Comparison of ENCODE assay signal across 18 cellular contexts in genomic region chr6:111219785-111220184, GRCh38.
DNase-seq lines count a peak whose midpoint lies in the region; ATAC-seq and TF ChIP-seq lines count a peak whose summit lies in the region.
"Had no signal": no experiment of that assay in that cellular context is flagged by ENCODE, and none has a peak within 500 bp of the region (broad histone marks: within the 10 kb centered on the region; RNA-seq: fewer than 3 reads in every experiment).

No MANE protein-coding gene starts in this region.

- H4K20me1 ChIP-seq in Loucy (ENCODE audit: insufficient read depth, low read length, poor library complexity, severe bottlenecking), result no peaks in the 10 kb centered on the region
- H4K20me1 ChIP-seq: BLaER1 had no signal

- TF ChIP-seq POLR2A in erythroblast (IDR thresholded peaks at IDR 0.05; ENCODE audit: low read length), result no peak

- no peaks in the 10 kb centered on the region for H3K9me2 ChIP-seq in Loucy (replicated peaks; ENCODE audit: low read depth, low read length)

- no peaks in the 10 kb centered on the region for H3K79me2 ChIP-seq in Loucy (ENCODE audit: insufficient read depth, low read length)

- DNase-seq in Right ventricle myocardium inferior (ENCODE audit: missing footprints) (no peak), cardiac septum (ENCODE audit: low spot score) (no peak), left ventricle myocardium superior (no peak), erythroblast (lab: John Stamatoyannopoulos, UW) (no peak)
- DNase-seq: Caco-2; CD4-positive, CD25-positive, alpha-beta regulatory T cell; CD8-positive, alpha-beta T cell; DMS153; DND-41; GOT3; HFFc6 had no signal

- peaks cover 9% of the 10 kb centered on the region; the same call in 1 of the 2 replicates for H3K36me3 ChIP-seq in Loucy (ENCODE audit: insufficient read depth, low read length)
- H3K36me3 ChIP-seq in skeletal muscle tissue (ENCODE audit: control insufficient read depth in 3 of 3, insufficient read depth in 3 of 3, low read length in 3 of 3), result peaks cover 2 to 8% (median 5%) of the 10 kb centered on the region in 3 donors
- H3K36me3 ChIP-seq: BLaER1, HAP-1 had no signal

- H3F3A ChIP-seq in Loucy (ENCODE audit: low read depth), result no peaks in the 10 kb centered on the region

- H3K27me3 ChIP-seq in Loucy (ENCODE audit: insufficient read depth, low read length, poor library complexity, severe bottlenecking) (no peaks in the 10 kb centered on the region), skeletal muscle tissue (ENCODE audit: control insufficient read depth in 3 of 3, insufficient read depth in 3 of 3, low read length in 3 of 3) (no peaks in the 10 kb centered on the region)
- H3K27me3 ChIP-seq: BLaER1 had no signal

- H3K4me2 ChIP-seq in Loucy (ENCODE audit: low read depth, low read length, poor library complexity, severe bottlenecking), result peak overlapping the region; percentile 65
- H3K4me2 ChIP-seq: BLaER1 had no signal

- peak overlapping the region; percentile 55 for H3K9ac ChIP-seq in Loucy (ENCODE audit: low read depth, low read length, poor library complexity, severe bottlenecking)
- no peak overlapping the region for H3K9ac ChIP-seq in skeletal muscle tissue (ENCODE audit: low read depth in 1 of 3, low read length in 3 of 3)
- H3K9ac ChIP-seq: BLaER1 had no signal

- ATAC-seq in Right ventricle myocardium inferior, result peak; percentile 45
- ATAC-seq in left ventricle myocardium superior, result peak; percentile 62
- ATAC-seq in HG03432 (IDR thresholded peaks at IDR 0.05; ENCODE audit: unreplicated experiment), result no peak
- ATAC-seq: CD8-positive, alpha-beta T cell had no signal

- no peak overlapping the region for H2AFZ ChIP-seq in Loucy (ENCODE audit: low read length)

- H3K4me1 ChIP-seq in Loucy (ENCODE audit: insufficient read depth, low read length, poor library complexity, severe bottlenecking) (peaks cover 39% of the 10 kb centered on the region), skeletal muscle tissue (ENCODE audit: control insufficient read depth in 3 of 3, insufficient read depth in 3 of 3, low read length in 3 of 3) (peaks cover 6 to 12% (median 7%) of the 10 kb centered on the region in 3 donors)
- H3K4me1 ChIP-seq: BLaER1, Caco-2 had no signal

- peak overlapping the region; percentile 29 for H3K4me3 ChIP-seq in Loucy (ENCODE audit: low read length, poor library complexity, severe bottlenecking)
- no peak overlapping the region for H3K4me3 ChIP-seq in skeletal muscle tissue (ENCODE audit: low read length in 3 of 3)
- H3K4me3 ChIP-seq: BLaER1, HAP-1 had no signal

- H3K9me3 ChIP-seq in Loucy (ENCODE audit: insufficient read depth, low read depth, low read length), result no peaks in the 10 kb centered on the region
- H3K9me3 ChIP-seq in skeletal muscle tissue (ENCODE audit: control insufficient read depth in 3 of 3, low read length in 3 of 3), result no peaks in the 10 kb centered on the region
- H3K9me3 ChIP-seq: BLaER1, Caco-2, HAP-1 had no signal

- H3K27ac ChIP-seq in skeletal muscle tissue (ENCODE audit: low read depth, low read length), result peak overlapping the region; percentile 58
- H3K27ac ChIP-seq: 22Rv1, BLaER1, C4-2B had no signal

- intact Hi-C loops in Right ventricle myocardium inferior (cut with DNase I) (loop anchor here (10.0 kb wide), 1 partner anchor 695 kb away; no protein-coding TSS in a partner anchor), cardiac septum (cut with DNase I) (no loop called here), left ventricle myocardium superior (cut with micrococcal nuclease) (no loop called here)

- TF ChIP-seq CTCF in Loucy (conservative IDR thresholded peaks at IDR 0.05; ENCODE audit: low read length), result no peak
